In the genomic region with DNA sequence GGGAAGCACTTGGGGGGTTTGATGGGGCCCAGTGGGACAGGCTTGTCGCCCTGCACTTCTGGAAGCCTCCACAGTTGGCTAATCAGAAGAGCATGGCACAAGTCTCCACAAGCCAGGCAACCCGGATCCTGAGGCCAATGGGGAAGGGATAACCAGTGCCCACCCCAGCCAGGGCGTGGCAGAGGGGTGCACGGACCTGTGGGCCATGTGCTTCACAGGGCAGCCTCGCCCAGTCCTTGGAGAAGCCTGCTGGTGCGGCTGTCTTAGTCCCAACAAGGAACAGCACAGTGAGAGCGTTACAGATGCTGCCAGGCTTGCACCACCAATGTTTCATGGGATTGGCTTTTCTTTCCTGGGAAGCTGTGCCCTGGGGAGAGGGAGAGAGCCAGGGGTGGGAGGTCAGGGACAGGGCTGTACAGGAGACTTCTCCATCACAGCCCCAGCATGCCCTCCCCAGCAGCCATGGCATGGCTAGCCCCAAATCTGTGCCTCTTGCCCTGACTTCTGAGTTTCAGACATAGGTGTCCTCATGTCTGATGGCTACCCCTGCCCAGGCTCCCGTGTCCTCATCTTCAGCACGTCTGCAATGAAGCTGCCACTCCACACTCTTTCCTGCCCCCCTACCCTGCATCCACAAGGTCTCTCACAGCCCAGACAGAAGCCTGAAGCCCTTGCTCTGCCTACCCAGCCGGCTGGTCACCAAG, we compare ENCODE assay signal across 18 cellular contexts.
DNase-seq lines count a peak whose midpoint lies in the region; ATAC-seq and TF ChIP-seq lines count a peak whose summit lies in the region.
"Had no signal": no experiment of that assay in that cellular context is flagged by ENCODE, and none has a peak within 500 bp of the region (broad histone marks: within the 10 kb centered on the region; RNA-seq: fewer than 3 reads in every experiment).

No MANE protein-coding gene starts in this region.

- H3K9me3 ChIP-seq in left lung (no peaks in the 10 kb centered on the region), spleen (no peaks in the 10 kb centered on the region), tibial nerve (no peaks in the 10 kb centered on the region)

- H3K36me3 ChIP-seq in left lung: no peaks in the 10 kb centered on the region
- no peaks in the 10 kb centered on the region for H3K36me3 ChIP-seq in spleen
- H3K36me3 ChIP-seq in tibial nerve: no peaks in the 10 kb centered on the region

- no peaks in the 10 kb centered on the region for H3K4me1 Mint-ChIP-seq in activated B cell treated with CpG ODN at 0.5 μM for 24 hours
- H3K4me1 Mint-ChIP-seq: activated CD4-positive, alpha-beta T cell treated with anti-CD3 and anti-CD28 coated beads, Interleukin-2, amount 10 ng/mL, durations not matched to agents 24 days and 14 days; CD14-positive monocyte had no signal

- H3K4me3 ChIP-seq in left lung: no peak overlapping the region
- H3K4me3 ChIP-seq in spleen: no peak overlapping the region
- H3K4me3 ChIP-seq in tibial nerve: no peak overlapping the region
- H3K4me3 ChIP-seq: coronary artery had no signal

- WGBS in spleen, 5 donors: 70 to 83% (median 80%) methylated on average over 5 to 10 of the region's 10 CpGs
- 74 to 76% methylated on average over 9 to 10 of the region's 10 CpGs for WGBS in tibial nerve, 2 donors

- no peak overlapping the region for H3K4me3 Mint-ChIP-seq in activated B cell treated with CpG ODN at 0.5 μM for 24 hours
- H3K4me3 Mint-ChIP-seq: activated CD4-positive, alpha-beta T cell treated with anti-CD3 and anti-CD28 coated beads, Interleukin-2, amount 10 ng/mL, durations not matched to agents 24 days and 14 days; activated naive CD8-positive, alpha-beta T cell treated with anti-CD3 and anti-CD28 coated beads, Interleukin-2, amount 10 ng/mL, durations not matched to agents 7 days and 5 days; CD14-positive monocyte had no signal

- intact Hi-C loops in activated B cell treated with CpG ODN at 0.5 μM for 24 hours (cut with micrococcal nuclease) (no loop called here), left lung (cut with DNase I) (loop anchor here in 1 of 2 donors (10.0 kb wide), 1 partner anchor 288 kb away; no protein-coding TSS in a partner anchor), spleen (cut with DNase I; ENCODE audit: low total_unique reads) (no loop called here)

- no peaks in the 10 kb centered on the region for H3K36me3 Mint-ChIP-seq in activated B cell treated with CpG ODN at 0.5 μM for 24 hours (ENCODE audit: low read depth)
- H3K36me3 Mint-ChIP-seq: activated naive CD8-positive, alpha-beta T cell treated with anti-CD3 and anti-CD28 coated beads, Interleukin-2, amount 10 ng/mL, durations not matched to agents 7 days and 5 days; CD14-positive monocyte had no signal

- no peaks in the 10 kb centered on the region for H3K9me3 Mint-ChIP-seq in activated B cell treated with CpG ODN at 0.5 μM for 24 hours
- H3K9me3 Mint-ChIP-seq: activated CD4-positive, alpha-beta T cell treated with anti-CD3 and anti-CD28 coated beads, Interleukin-2, amount 10 ng/mL, durations not matched to agents 24 days and 14 days; activated naive CD8-positive, alpha-beta T cell treated with anti-CD3 and anti-CD28 coated beads, Interleukin-2, amount 10 ng/mL, durations not matched to agents 7 days and 5 days had no signal

- POLR2A ChIA-PET in activated B cell treated with CpG ODN at 0.5 μM for 24 hours (lab: Charles Lee): no interaction called here

- TF ChIP-seq EP300 in tibial nerve (IDR thresholded peaks at IDR 0.05): no peak

- no peaks in the 10 kb centered on the region for H3K4me1 ChIP-seq in left lung
- H3K4me1 ChIP-seq in spleen: no peaks in the 10 kb centered on the region
- H3K4me1 ChIP-seq in tibial nerve: peaks cover 0 to 6% (median 0%) of the 10 kb centered on the region in 4 donors

- no peak overlapping the region for H3K27ac Mint-ChIP-seq in activated B cell treated with CpG ODN at 0.5 μM for 24 hours
- H3K27ac Mint-ChIP-seq: activated CD4-positive, alpha-beta T cell treated with anti-CD3 and anti-CD28 coated beads, Interleukin-2, amount 10 ng/mL, durations not matched to agents 24 days and 14 days; activated naive CD8-positive, alpha-beta T cell treated with anti-CD3 and anti-CD28 coated beads, Interleukin-2, amount 10 ng/mL, durations not matched to agents 7 days and 5 days; CD14-positive monocyte had no signal

- no peak for TF ChIP-seq CTCF in activated B cell treated with CpG ODN at 0.5 μM for 24 hours (IDR thresholded peaks at IDR 0.05)
- TF ChIP-seq CTCF in left lung (IDR thresholded peaks at IDR 0.05): no peak
- no peak for TF ChIP-seq CTCF in spleen (IDR thresholded peaks at IDR 0.05 in 8 of 11, conservative IDR thresholded peaks at IDR 0.05 in 3 of 11)
- no peak for TF ChIP-seq CTCF in tibial nerve (IDR thresholded peaks at IDR 0.05)

- TF ChIP-seq POLR2A in spleen (IDR thresholded peaks at IDR 0.05): no peak
- no peak for TF ChIP-seq POLR2A in tibial nerve (IDR thresholded peaks at IDR 0.05)

- ATAC-seq in activated B cell treated with CpG ODN at 0.5 μM for 24 hours (ENCODE audit: low read depth) (no peak), left lung (no peak)

- H3K27me3 Mint-ChIP-seq in activated B cell treated with CpG ODN at 0.5 μM for 24 hours: no peaks in the 10 kb centered on the region
- H3K27me3 Mint-ChIP-seq: activated CD4-positive, alpha-beta T cell treated with anti-CD3 and anti-CD28 coated beads, Interleukin-2, amount 10 ng/mL, durations not matched to agents 24 days and 14 days had no signal

- CTCF ChIA-PET in activated B cell treated with CpG ODN at 0.5 μM for 24 hours (lab: Charles Lee): interaction anchor here (3.2 kb wide), 1 partner anchor 285 kb away, joined by 53 read pairs; no protein-coding TSS in a partner anchor

- H3K27ac ChIP-seq in left lung (no peak overlapping the region), spleen (no peak overlapping the region), tibial nerve (no peak overlapping the region)

- DNase-seq in activated T-cell treated with anti-CD3 and anti-CD28 coated beads, Interleukin-2, amount 50 U/mL, for 48 hours: peak; percentile 8 to 12
- DNase-seq in activated T-cell treated with anti-CD3 and anti-CD28 coated beads for 4 hours (no peak), activated B cell treated with CpG ODN at 0.5 μM for 24 hours (peak; percentile 14), left lung (peak; percentile 19 to 67), spleen (peak; percentile 64), AG08395 (ENCODE audit: low spot score) (no peak), tibial nerve (ENCODE audit: low spot score in 2 of 2) (no peak), SKM-1 treated with dmso at 0.1 percent for 144 hours (lab: John Stamatoyannopoulos, UW; ENCODE audit: unreplicated experiment) (no peak)
- DNase-seq: activated CD4-positive, alpha-beta T cell treated with anti-CD3 and anti-CD28 coated beads, Interleukin-2, amount 10 ng/mL, durations not matched to agents 24 days and 14 days; activated naive CD8-positive, alpha-beta T cell treated with anti-CD3 and anti-CD28 coated beads, Interleukin-2, amount 10 ng/mL, durations not matched to agents 7 days and 5 days; foreskin melanocyte; GF-D8; MM.1S; NCI-H146; NCI-H2171; NCI-H69 had no signal

- H3K27me3 ChIP-seq in left lung (no peaks in the 10 kb centered on the region), spleen (replicated peaks in 1 of 7) (peaks cover 0 to 6% (median 0%) of the 10 kb centered on the region in 7 donors), tibial nerve (no peaks in the 10 kb centered on the region)

Comparison
In these comparisons a context has a peak if more than half of its experiments do, and no peak if none do; other contexts are left out.
1. DNase-seq: peak in activated T-cell treated with anti-CD3 and anti-CD28 coated beads, Interleukin-2, amount 50 U/mL, for 48 hours (2 of 2), activated B cell treated with CpG ODN at 0.5 μM for 24 hours (single experiment), left lung (2 of 2) and spleen (single experiment); none in activated T-cell treated with anti-CD3 and anti-CD28 coated beads for 4 hours (single experiment), AG08395 (single experiment), tibial nerve (0 of 2) and SKM-1 treated with dmso at 0.1 percent for 144 hours (single experiment).